Comparison of ENCODE assay signal across 9 cellular contexts in the genomic region with DNA sequence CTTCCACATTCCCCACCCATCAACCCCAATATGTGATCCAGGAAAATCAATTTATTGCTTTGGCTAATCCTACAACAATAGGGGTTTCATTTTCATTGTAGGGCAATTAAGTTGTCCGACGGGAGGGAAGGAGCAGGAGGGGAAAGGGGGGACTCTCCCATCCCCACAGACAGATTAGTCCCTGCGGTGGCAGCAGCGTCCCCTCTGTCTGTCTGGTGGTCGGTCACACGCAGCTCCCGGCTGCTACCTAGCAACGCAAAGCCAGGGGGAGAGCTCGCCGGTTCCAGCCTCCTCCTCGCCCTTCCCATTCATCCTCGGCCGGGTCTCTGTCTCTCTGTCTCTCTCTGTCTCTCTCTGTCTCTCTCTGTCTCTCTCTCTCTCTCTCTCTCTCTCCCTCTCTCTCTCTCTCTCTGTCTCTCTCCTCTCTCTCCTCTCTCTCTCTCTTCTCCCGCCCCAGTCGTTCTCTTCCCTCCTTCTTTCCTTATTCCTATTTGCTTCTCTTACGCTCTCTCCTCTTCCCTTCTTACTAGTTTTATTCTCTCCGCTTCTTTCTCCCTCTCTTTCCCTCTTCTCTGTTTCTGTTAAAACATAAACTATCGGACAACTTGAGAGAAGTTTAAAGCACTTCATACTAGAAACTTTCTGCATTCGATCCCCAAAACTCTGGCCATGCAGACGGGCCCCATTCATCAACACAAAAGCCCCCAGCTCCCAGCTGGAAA. TPM values are rescaled to one million over a fixed set of nuclear protein-coding genes. Genes with fewer than 3 reads are reported as not detected.
DNase-seq lines count a peak whose midpoint lies in the region; ATAC-seq and TF ChIP-seq lines count a peak whose summit lies in the region.
"Had no signal": no experiment of that assay in that cellular context is flagged by ENCODE, and none has a peak within 500 bp of the region (broad histone marks: within the 10 kb centered on the region; RNA-seq: fewer than 3 reads in every experiment).

No MANE protein-coding gene starts in this region.

- H3K27ac ChIP-seq in left lung (no peak overlapping the region), stomach smooth muscle (ENCODE audit: low read length) (no peak overlapping the region)

- H3K4me3 Mint-ChIP-seq in activated CD4-positive, alpha-beta T cell treated with anti-CD3 and anti-CD28 coated beads for 36 hours = peak overlapping the region; percentile 86
- peak overlapping the region; percentile 32 for H3K4me3 Mint-ChIP-seq in activated naive CD8-positive, alpha-beta T cell treated with anti-CD3 and anti-CD28 coated beads for 36 hours

- peak; percentile 5 for DNase-seq in activated CD4-positive, alpha-beta T cell treated with anti-CD3 and anti-CD28 coated beads for 36 hours
- DNase-seq in activated CD4-positive, alpha-beta T cell treated with anti-CD3 and anti-CD28 coated beads for 4 hours = no peak
- DNase-seq in activated naive CD8-positive, alpha-beta T cell treated with anti-CD3 and anti-CD28 coated beads for 36 hours = no peak
- peak in 1 of 2 donors; percentile 58 for DNase-seq in left lung
- no peak for DNase-seq in ureter (ENCODE audit: low spot score)
- DNase-seq in NCI-H1092 (lab: John Stamatoyannopoulos, UW) = no peak
- DNase-seq: kidney glomerular epithelial cell had no signal

- H3K27me3 ChIP-seq in left lung (peaks cover 37 to 78% of the 10 kb centered on the region in 2 donors), stomach smooth muscle (ENCODE audit: control insufficient read depth in 1 of 2, insufficient read depth in 2 of 2, low read length in 2 of 2) (peaks cover 28 to 46% of the 10 kb centered on the region in 2 donors)

- H3K9me3 Mint-ChIP-seq in activated CD4-positive, alpha-beta T cell treated with anti-CD3 and anti-CD28 coated beads for 36 hours (ENCODE audit: low read depth) = no peaks in the 10 kb centered on the region
- no peaks in the 10 kb centered on the region for H3K9me3 Mint-ChIP-seq in activated naive CD8-positive, alpha-beta T cell treated with anti-CD3 and anti-CD28 coated beads for 36 hours

- CTCF ChIA-PET in activated CD4-positive, alpha-beta T cell treated with anti-CD3 and anti-CD28 coated beads for 36 hours (lab: Charles Lee) = no interaction called here

- TF ChIP-seq CTCF in left lung (IDR thresholded peaks at IDR 0.05) = no peak

- no peak overlapping the region for H3K27ac Mint-ChIP-seq in activated CD4-positive, alpha-beta T cell treated with anti-CD3 and anti-CD28 coated beads for 36 hours
- no peak overlapping the region for H3K27ac Mint-ChIP-seq in activated naive CD8-positive, alpha-beta T cell treated with anti-CD3 and anti-CD28 coated beads for 36 hours

- no peaks in the 10 kb centered on the region for H3K9me3 ChIP-seq in left lung
- no peaks in the 10 kb centered on the region for H3K9me3 ChIP-seq in stomach smooth muscle (ENCODE audit: control insufficient read depth in 2 of 2, low read length in 2 of 2)

- peaks cover 29% of the 10 kb centered on the region for H3K4me1 Mint-ChIP-seq in activated CD4-positive, alpha-beta T cell treated with anti-CD3 and anti-CD28 coated beads for 36 hours
- H3K4me1 Mint-ChIP-seq in activated naive CD8-positive, alpha-beta T cell treated with anti-CD3 and anti-CD28 coated beads for 36 hours = peaks cover 35% of the 10 kb centered on the region

- H3K9ac ChIP-seq in stomach smooth muscle (ENCODE audit: low read length in 2 of 2) = no peak overlapping the region

- H3K36me3 ChIP-seq in left lung = no peaks in the 10 kb centered on the region
- no peaks in the 10 kb centered on the region for H3K36me3 ChIP-seq in stomach smooth muscle (ENCODE audit: control insufficient read depth in 2 of 2, insufficient read depth in 2 of 2, low read length in 2 of 2)

- H3K4me3 ChIP-seq in left lung (peak overlapping the region; percentile 34 to 42), stomach smooth muscle (ENCODE audit: low read length in 2 of 2) (peak overlapping the region; percentile 77 to 78)

- no peak for ATAC-seq in activated CD4-positive, alpha-beta T cell treated with anti-CD3 and anti-CD28 coated beads for 36 hours
- ATAC-seq in left lung = no peak
- ATAC-seq in HG03460 (IDR thresholded peaks at IDR 0.05; ENCODE audit: unreplicated experiment) = no peak

- H3K36me3 Mint-ChIP-seq in activated CD4-positive, alpha-beta T cell treated with anti-CD3 and anti-CD28 coated beads for 36 hours (ENCODE audit: low read depth) = peaks cover 3% of the 10 kb centered on the region
- H3K36me3 Mint-ChIP-seq in activated naive CD8-positive, alpha-beta T cell treated with anti-CD3 and anti-CD28 coated beads for 36 hours = peaks cover 1% of the 10 kb centered on the region

- H3K27me3 Mint-ChIP-seq in activated CD4-positive, alpha-beta T cell treated with anti-CD3 and anti-CD28 coated beads for 36 hours = peaks cover 44% of the 10 kb centered on the region
- peaks cover 70% of the 10 kb centered on the region for H3K27me3 Mint-ChIP-seq in activated naive CD8-positive, alpha-beta T cell treated with anti-CD3 and anti-CD28 coated beads for 36 hours

- peaks cover 11 to 36% of the 10 kb centered on the region in 2 donors for H3K4me1 ChIP-seq in left lung
- peaks cover 35% of the 10 kb centered on the region for H3K4me1 ChIP-seq in stomach smooth muscle (ENCODE audit: control insufficient read depth, insufficient read depth, low read length)

- POLR2A ChIA-PET in activated CD4-positive, alpha-beta T cell treated with anti-CD3 and anti-CD28 coated beads for 36 hours (lab: Charles Lee) = no interaction called here

- intact Hi-C loops in activated CD4-positive, alpha-beta T cell treated with anti-CD3 and anti-CD28 coated beads for 36 hours (cut with DNase I, micrococcal nuclease) = loop anchor here (5.0 to 10.0 kb wide), 6 partner anchors 221 to 1116 kb away; partner anchors contain the start of genes METTL5 (in 1 of the 2), PPIG (in 1 of the 2), STK39 (in 1 of the 2) and UBR3 (in 1 of the 2)
- intact Hi-C loops in left lung (cut with DNase I) = no loop called here

RNA-seq across cellular contexts. Expression of gene LRP2, which starts 1.2 kb away (rescaled TPM):
- total RNA-seq in activated CD4-positive, alpha-beta T cell treated with anti-CD3 and anti-CD28 coated beads for 36 hours = 1 to 10 TPM; 1.9 to 3.0 TPM
- 1 to 10 TPM; 1.4 to 1.6 TPM for total RNA-seq in activated naive CD8-positive, alpha-beta T cell treated with anti-CD3 and anti-CD28 coated beads for 36 hours
- total RNA-seq in left lung (10 to 100 TPM; 14.5 to 34.6 TPM), ureter (0.13 TPM)

Comparison
In these comparisons a context has a peak if more than half of its experiments do, and no peak if none do; other contexts are left out.
1. intact Hi-C loops: an anchor here in activated CD4-positive, alpha-beta T cell treated with anti-CD3 and anti-CD28 coated beads for 36 hours (5.0 to 10.0 kb wide); none called in left lung.